In genomic region chr1:209397910-209398309, GRCh38 we compare ENCODE assay signal across 21 cellular contexts.
A peak's percentile ranks its signal among the peaks of the same experiment; 100 is the strongest.
DNase-seq lines count a peak whose midpoint lies in the region; ATAC-seq and TF ChIP-seq lines count a peak whose summit lies in the region.
"Had no signal": no experiment of that assay in that cellular context is flagged by ENCODE, and none has a peak within 500 bp of the region (broad histone marks: within the 10 kb centered on the region; RNA-seq: fewer than 3 reads in every experiment).

No MANE protein-coding gene starts in this region.

- WGBS in prostate gland = 66% methylated on average over 3 of the region's 3 CpGs
- 93% methylated on average over 3 of the region's 3 CpGs for WGBS in esophagus muscularis mucosa

- TF ChIP-seq CTCF in foreskin keratinocyte (conservative IDR thresholded peaks at IDR 0.05) (no peak), prostate gland (IDR thresholded peaks at IDR 0.05) (no peak), esophagus muscularis mucosa (IDR thresholded peaks at IDR 0.05) (no peak)

- TF ChIP-seq POLR2A in prostate gland (IDR thresholded peaks at IDR 0.05) (no peak), GM18505 (IDR thresholded peaks at IDR 0.05; ENCODE audit: borderline replicate concordance, extremely low read depth, insufficient read depth, insufficient read length) (no peak), esophagus muscularis mucosa (IDR thresholded peaks at IDR 0.05; ENCODE audit: low read depth) (no peak)

- H3K36me3 ChIP-seq in SJSA1 (no peaks in the 10 kb centered on the region), prostate gland (no peaks in the 10 kb centered on the region), esophagus muscularis mucosa (no peaks in the 10 kb centered on the region)
- H3K36me3 ChIP-seq: sigmoid colon, tibial nerve had no signal

- H3K27ac ChIP-seq in SJSA1 (peak overlapping the region; percentile 20; the same call in 1 of the 2 replicates), foreskin keratinocyte (peak overlapping the region; percentile 78), prostate gland (peak overlapping the region; percentile 28 to 60), esophagus muscularis mucosa (replicated peaks in 1 of 4) (no peak overlapping the region)
- H3K27ac ChIP-seq: tibial nerve had no signal

- DNase-seq in EH (ENCODE audit: low read depth) (peak; percentile 21), SJSA1 (ENCODE audit: low read depth in 1 of 2, low spot score in 2 of 2) (no peak), foreskin keratinocyte (peak in 1 of 2 donors; percentile 21), prostate gland (ENCODE audit: low spot score) (no peak), OCI-M1 (lab: John Stamatoyannopoulos, UW) (no peak), esophagus muscularis mucosa (ENCODE audit: extremely low spot score) (no peak)
- DNase-seq: activated CD4-positive, alpha-beta T cell treated with anti-CD3 and anti-CD28 coated beads for 48 hours; activated CD8-positive, alpha-beta memory T cell treated with anti-CD3 and anti-CD28 coated beads, Interleukin-2, amount 10 ng/mL, durations not matched to agents 7 days and 5 days; GDM1; glutamatergic neuron; NCI-H1092; NCI-H2081 treated with DMSO at 0.1 percent for 48 hours; occipital lobe; stimulated activated CD4-positive, alpha-beta T cell treated with anti-CD3 and anti-CD28 coated beads, Interleukin-1b, Interleukin-23, amount 100 ng/mL, for 48 hours; stimulated activated naive CD8-positive, alpha-beta T cell treated with anti-CD3 and anti-CD28 coated beads, Interleukin-15, Interleukin-2, amounts not matched to agents 100 U/mL and 50 U/mL, for 24 hours; T-cell had no signal

- intact Hi-C loops in prostate gland (cut with DNase I) = no loop called here
- intact Hi-C loops in esophagus muscularis mucosa (cut with DNase I) = no loop called here

- H3K4me1 ChIP-seq in SJSA1 (replicated peaks) (peaks cover 38% of the 10 kb centered on the region), foreskin keratinocyte (peaks cover 57% of the 10 kb centered on the region), prostate gland (replicated peaks) (no peaks in the 10 kb centered on the region), esophagus muscularis mucosa (peaks cover 0 to 5% (median 0%) of the 10 kb centered on the region in 4 donors)

- H3K9me3 ChIP-seq in SJSA1 (replicated peaks) (no peaks in the 10 kb centered on the region), prostate gland (no peaks in the 10 kb centered on the region), esophagus muscularis mucosa (no peaks in the 10 kb centered on the region)
- H3K9me3 ChIP-seq: sigmoid colon, tibial nerve had no signal

- TF ChIP-seq EP300 in esophagus muscularis mucosa (IDR thresholded peaks at IDR 0.05) = no peak

- H3K27me3 ChIP-seq in SJSA1 (replicated peaks) = no peaks in the 10 kb centered on the region
- no peaks in the 10 kb centered on the region for H3K27me3 ChIP-seq in foreskin keratinocyte
- H3K27me3 ChIP-seq in prostate gland (replicated peaks; ENCODE audit: insufficient read depth) = no peaks in the 10 kb centered on the region
- H3K27me3 ChIP-seq in esophagus muscularis mucosa = peaks cover 0 to 7% (median 0%) of the 10 kb centered on the region in 4 donors
- H3K27me3 ChIP-seq: sigmoid colon, tibial nerve had no signal

- H3K4me3 ChIP-seq in SJSA1 (no peak overlapping the region), prostate gland (no peak overlapping the region), esophagus muscularis mucosa (no peak overlapping the region)
- H3K4me3 ChIP-seq: GM12878, sigmoid colon, tibial nerve had no signal

- ATAC-seq in foreskin keratinocyte (no peak), GM18505 (IDR thresholded peaks at IDR 0.05; ENCODE audit: unreplicated experiment) (no peak), HG03135 (IDR thresholded peaks at IDR 0.05; ENCODE audit: unreplicated experiment) (no peak)
- ATAC-seq: activated CD8-positive, alpha-beta memory T cell treated with anti-CD3 and anti-CD28 coated beads, Interleukin-2, amount 10 ng/mL, durations not matched to agents 7 days and 5 days; stimulated activated naive CD8-positive, alpha-beta T cell treated with anti-CD3 and anti-CD28 coated beads, Interleukin-15, Interleukin-2, amounts not matched to agents 100 U/mL and 50 U/mL, for 24 hours; T-cell had no signal

Comparison
In these comparisons a context has a peak if more than half of its experiments do, and no peak if none do; other contexts are left out.
1. H3K27ac ChIP-seq: peak in SJSA1 (single experiment), foreskin keratinocyte (single experiment) and prostate gland (2 of 2); none in esophagus muscularis mucosa (0 of 4).